In genomic region chr16:20624205-20624604, GRCh38 we compare ENCODE assay signal across 30 cellular contexts. TPM values are rescaled to one million over a fixed set of nuclear protein-coding genes. Genes with fewer than 3 reads are reported as not detected.
"Had no signal": no experiment of that assay in that cellular context is flagged by ENCODE, and none has a peak within 500 bp of the region (broad histone marks: within the 10 kb centered on the region; RNA-seq: fewer than 3 reads in every experiment).

No MANE protein-coding gene starts in this region.

- H3K27ac ChIP-seq: stomach, suprapubic skin, testis, thoracic aorta, thyroid gland, tibial artery, tibial nerve, transverse colon, upper lobe of left lung, upper lobe of right lung, uterus, vagina had no signal

- ATAC-seq: stimulated activated effector memory CD8-positive, alpha-beta T cell treated with anti-CD3 and anti-CD28 coated beads, Interleukin-12 subunit alpha, Interleukin-12 subunit beta, amount 100 ng/mL, for 72 hours; stimulated activated memory B cell treated with anti-CD40 and anti-IgM and Interleukin-4, amounts not matched to agents 10 μg/mL and 1 μg/mL and 100 μg/mL, for 72 hours; stimulated activated naive B cell treated with anti-CD40 and anti-IgM and Interleukin-4, amounts not matched to agents 10 μg/mL and 1 μg/mL and 100 μg/mL, for 72 hours; stimulated activated naive CD8-positive, alpha-beta T cell treated with anti-CD3 and anti-CD28 coated beads, Interleukin-15, amount 100 ng/mL, for 72 hours; stimulated activated naive CD8-positive, alpha-beta T cell treated with anti-CD3 and anti-CD28 coated beads, Interleukin-15, Interleukin-2, amounts not matched to agents 100 U/mL and 50 U/mL, for 24 hours had no signal

- H3K4me3 ChIP-seq: stomach, suprapubic skin, testis, thoracic aorta, thyroid gland, tibial artery, tibial nerve, transverse colon, upper lobe of left lung, upper lobe of right lung, uterus, vagina had no signal

- H3K9me3 ChIP-seq: stomach, suprapubic skin, testis, thoracic aorta, thyroid gland, tibial artery, tibial nerve, transverse colon, upper lobe of left lung, upper lobe of right lung, uterus, vagina had no signal

- H3K36me3 ChIP-seq: stomach, suprapubic skin, thoracic aorta, thyroid gland, tibial artery, tibial nerve, transverse colon, upper lobe of left lung, upper lobe of right lung, uterus, vagina had no signal

- H3K4me1 ChIP-seq: stomach, suprapubic skin, testis, tibial nerve, transverse colon, upper lobe of left lung, upper lobe of right lung, uterus, vagina had no signal

- FAIRE-seq: urothelium cell line had no signal

- DNase-seq: stimulated activated CD4-positive, alpha-beta T cell treated with anti-CD3 and anti-CD28 coated beads, Interleukin-2, amount 100 ng/mL, for 48 hours; stimulated activated CD4-positive, alpha-beta T cell treated with anti-CD3 and anti-CD28 coated beads, Interleukin-4, amount 100 ng/mL, for 1 hour; stimulated activated CD4-positive, alpha-beta T cell treated with anti-CD3 and anti-CD28 coated beads, Interleukin-4, amount 100 ng/mL, for 24 hours; stimulated activated CD4-positive, alpha-beta T cell treated with anti-CD3 and anti-CD28 coated beads, Interleukin-4, amount 100 ng/mL, for 4 hours; stimulated activated CD8-positive, alpha-beta memory T cell treated with anti-CD3 and anti-CD28 coated beads, Interleukin-4, amount 100 ng/mL, for 48 hours; stimulated activated naive B cell treated with anti-CD40 and anti-IgM and Interleukin-4, amounts not matched to agents 10 μg/mL and 1 μg/mL and 100 μg/mL, for 72 hours; stimulated activated naive CD4-positive, alpha-beta T cell; stimulated activated naive CD4-positive, alpha-beta T cell treated with Interleukin-2 at 50 U/mL for 16 hours; stimulated activated naive CD8-positive, alpha-beta T cell treated with anti-CD3 and anti-CD28 coated beads, Interleukin-15, amount 100 ng/mL, for 72 hours; stimulated activated naive CD8-positive, alpha-beta T cell treated with anti-CD3 and anti-CD28 coated beads, Interleukin-15, Interleukin-2, amounts not matched to agents 100 U/mL and 50 U/mL, for 24 hours; stomach; substantia nigra; testis; thyroid gland; tibial artery; transverse colon; trophoblast cell; upper lobe of left lung; upper lobe of right lung; uterus had no signal

- H3K27me3 ChIP-seq: stomach, suprapubic skin, testis, thyroid gland, tibial artery, tibial nerve, transverse colon, upper lobe of left lung, upper lobe of right lung, uterus, vagina had no signal

RNA-seq across cellular contexts. Expression of gene ACSM2B, which starts 48.0 kb away (rescaled TPM):
- total RNA-seq: subcutaneous adipose tissue, temporal lobe, thoracic aorta, transverse colon, upper lobe of right lung, ureter, vagina had no signal
